35 cellular contexts compared by ENCODE assay signal in genomic region chr1:160716013-160716412, GRCh38. TPM values are rescaled to one million over a fixed set of nuclear protein-coding genes. Genes with fewer than 3 reads are reported as not detected.
"Had no signal": no experiment of that assay in that cellular context is flagged by ENCODE, and none has a peak within 500 bp of the region (broad histone marks: within the 10 kb centered on the region; RNA-seq: fewer than 3 reads in every experiment).

No MANE protein-coding gene starts in this region.

- DNase-seq: Kasumi-1, MG63, NCI-H1048, NCI-H1092 treated with DMSO at 0.1 percent for 48 hours, NCI-H1105 treated with DMSO at 0.1 percent for 48 hours, NCI-H1417, NCI-H1436, NCI-H146, NCI-H1694, NCI-H187, NCI-H1930, NCI-H2029 treated with DMSO at 0.1 percent for 48 hours, NCI-H2081 treated with DMSO at 0.1 percent for 48 hours, NCI-H2107, NCI-H2171, NCI-H226, NCI-H446 treated with DMSO at 0.1 percent for 48 hours, NCI-H510A, NCI-H524, NCI-H69, NCI-H748 treated with DMSO at 0.1 percent for 48 hours, NCI-H82, PC-9, SHP77, SIG-M5, SJCRH30 had no signal

- H3K4me3 ChIP-seq: MG63, PC-9, SJCRH30, SK-N-MC had no signal

- ATAC-seq: Panc1, Right ventricle myocardium inferior, SK-N-SH treated with all-trans-retinoic acid at 6 μM for 48 hours had no signal

- H3K36me3 ChIP-seq: MG63, SJCRH30 had no signal

- FAIRE-seq: RCC 7860 had no signal

- H3K27me3 ChIP-seq: SJCRH30 had no signal

- H3K9me3 ChIP-seq: MG63, SJCRH30 had no signal

- H3K4me1 ChIP-seq: SJCRH30 had no signal

- H3K27ac ChIP-seq: PC-9, RWPE1, SJCRH30, SK-N-MC had no signal

- H2AFZ ChIP-seq: PC-9 had no signal

- H3K4me2 ChIP-seq: PC-9 had no signal

RNA-seq across cellular contexts. Expression of gene CD48, which starts 4.4 kb away (rescaled TPM):
- total RNA-seq: PC-9, RPMI7951, SJCRH30, SK-MEL-5 had no signal

RNA-seq across cellular contexts. Expression of gene SLAMF7, which starts 23.0 kb away (rescaled TPM):
- total RNA-seq: OCI-LY7, RPMI7951, SJCRH30 had no signal
